12 cellular contexts compared by ENCODE assay signal in the genomic region with DNA sequence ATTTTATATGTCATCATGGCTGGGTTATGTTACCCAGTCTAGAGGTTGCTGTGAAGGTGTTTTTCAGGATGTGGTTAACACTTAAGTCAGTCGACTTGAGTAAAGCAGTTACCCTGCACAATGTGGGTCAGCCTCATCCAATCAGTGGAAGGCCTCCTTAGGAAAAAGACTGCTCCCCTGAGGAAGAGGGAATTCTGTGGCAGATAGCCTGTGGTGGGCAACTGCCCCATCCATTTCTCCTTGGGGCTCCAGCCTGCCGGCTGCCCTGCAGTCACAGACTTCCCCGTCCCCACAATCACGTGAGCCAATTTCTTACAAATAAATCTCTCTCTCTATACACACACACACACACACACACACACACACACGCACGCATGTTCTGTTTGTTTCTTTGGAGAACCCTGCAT. TPM values are rescaled to one million over a fixed set of nuclear protein-coding genes. Genes with fewer than 3 reads are reported as not detected.
DNase-seq lines count a peak whose midpoint lies in the region; ATAC-seq and TF ChIP-seq lines count a peak whose summit lies in the region.
"Had no signal": no experiment of that assay in that cellular context is flagged by ENCODE, and none has a peak within 500 bp of the region (broad histone marks: within the 10 kb centered on the region; RNA-seq: fewer than 3 reads in every experiment).

No MANE protein-coding gene starts in this region.

- H3K27me3 ChIP-seq in CD4-positive, CD25-positive, alpha-beta regulatory T cell (ENCODE audit: control insufficient read depth, insufficient read depth, low read length) = no peaks in the 10 kb centered on the region
- H3K27me3 ChIP-seq in WERI-Rb-1 (ENCODE audit: insufficient read depth, low read depth, severe bottlenecking) = no peaks in the 10 kb centered on the region
- H3K27me3 ChIP-seq: heart left ventricle, vagina had no signal

- peak overlapping the region; percentile 78 to 92 (median 84) for H3K4me3 Mint-ChIP-seq in CD4-positive, CD25-positive, alpha-beta regulatory T cell
- peak overlapping the region; percentile 67 for H3K4me3 Mint-ChIP-seq in activated naive CD8-positive, alpha-beta T cell treated with anti-CD3 and anti-CD28 coated beads, Interleukin-2, amount 10 ng/mL, durations not matched to agents 7 days and 5 days
- no peak overlapping the region for H3K4me3 Mint-ChIP-seq in stimulated activated naive B cell treated with anti-CD40 and anti-IgM and Interleukin-4, amounts not matched to agents 10 μg/mL and 1 μg/mL and 100 μg/mL, for 72 hours

- TF ChIP-seq CTCF in WERI-Rb-1 (IDR thresholded peaks at IDR 0.05; ENCODE audit: low read depth, low read length) = no peak

- H3K36me3 ChIP-seq in CD4-positive, CD25-positive, alpha-beta regulatory T cell (ENCODE audit: control insufficient read depth, insufficient read depth, low read length) = no peaks in the 10 kb centered on the region
- peaks cover 4% of the 10 kb centered on the region; the same call in 1 of the 2 replicates for H3K36me3 ChIP-seq in WERI-Rb-1

- peaks cover 4% of the 10 kb centered on the region for H3K27me3 Mint-ChIP-seq in CD4-positive, CD25-positive, alpha-beta regulatory T cell
- peaks cover 7% of the 10 kb centered on the region for H3K27me3 Mint-ChIP-seq in activated naive CD8-positive, alpha-beta T cell treated with anti-CD3 and anti-CD28 coated beads, Interleukin-2, amount 10 ng/mL, durations not matched to agents 7 days and 5 days
- H3K27me3 Mint-ChIP-seq in stimulated activated naive B cell treated with anti-CD40 and anti-IgM and Interleukin-4, amounts not matched to agents 10 μg/mL and 1 μg/mL and 100 μg/mL, for 72 hours = peaks cover 0 to 6% of the 10 kb centered on the region in 2 donors

- H3K4me1 ChIP-seq in CD4-positive, CD25-positive, alpha-beta regulatory T cell (ENCODE audit: control insufficient read depth, insufficient read depth, low read length, poor library complexity, severe bottlenecking) = peaks cover 88% of the 10 kb centered on the region
- H3K4me1 ChIP-seq: vagina had no signal

- H3K27ac Mint-ChIP-seq in CD4-positive, CD25-positive, alpha-beta regulatory T cell = peak overlapping the region; percentile 97 to 99 (median 98)
- H3K27ac Mint-ChIP-seq in activated naive CD8-positive, alpha-beta T cell treated with anti-CD3 and anti-CD28 coated beads, Interleukin-2, amount 10 ng/mL, durations not matched to agents 7 days and 5 days = peak overlapping the region; percentile 75
- H3K27ac Mint-ChIP-seq in stimulated activated naive B cell treated with anti-CD40 and anti-IgM and Interleukin-4, amounts not matched to agents 10 μg/mL and 1 μg/mL and 100 μg/mL, for 72 hours = no peak overlapping the region

- peak overlapping the region; percentile 73 for H3K27ac ChIP-seq in CD4-positive, CD25-positive, alpha-beta regulatory T cell (ENCODE audit: insufficient read depth, low read length, poor library complexity, severe bottlenecking)
- H3K27ac ChIP-seq in WERI-Rb-1 = peak overlapping the region; percentile 10; the same call in 1 of the 2 replicates
- H3K27ac ChIP-seq: vagina had no signal

- POLR2A ChIA-PET in activated naive CD8-positive, alpha-beta T cell treated with anti-CD3 and anti-CD28 coated beads, Interleukin-2, amount 10 ng/mL, durations not matched to agents 7 days and 5 days (lab: Charles Lee) = interaction anchor here (0.8 kb wide), 1 partner anchor 21 kb away, joined by 3 read pairs; no protein-coding TSS in a partner anchor

- peak overlapping the region; percentile 55 for H3K4me3 ChIP-seq in CD4-positive, CD25-positive, alpha-beta regulatory T cell (ENCODE audit: low read depth, low read length)
- no peak overlapping the region for H3K4me3 ChIP-seq in WERI-Rb-1 (ENCODE audit: low read depth, low read length)
- H3K4me3 ChIP-seq: heart left ventricle, vagina had no signal

- DNase-seq in CD4-positive, CD25-positive, alpha-beta regulatory T cell = peak; percentile 33 to 94 (median 84)
- DNase-seq in H4 (ENCODE audit: low spot score) (peak; percentile 14), WERI-Rb-1 (peak; percentile 39), mesenteric fat pad (ENCODE audit: low spot score) (no peak), midbrain (lab: John Stamatoyannopoulos, UW) (no peak), NCI-H2029 treated with DMSO at 0.1 percent for 48 hours (lab: John Stamatoyannopoulos, UW) (no peak)
- peak; percentile 63 for DNase-seq in activated naive CD8-positive, alpha-beta T cell treated with anti-CD3 and anti-CD28 coated beads, Interleukin-2, amount 10 ng/mL, durations not matched to agents 7 days and 5 days
- no peak for DNase-seq in stimulated activated naive B cell treated with anti-CD40 and anti-IgM and Interleukin-4, amounts not matched to agents 10 μg/mL and 1 μg/mL and 100 μg/mL, for 72 hours
- DNase-seq: heart left ventricle, KG1 had no signal

- peaks cover 0 to 15% (median 2%) of the 10 kb centered on the region in 7 donors for H3K9me3 Mint-ChIP-seq in CD4-positive, CD25-positive, alpha-beta regulatory T cell
- H3K9me3 Mint-ChIP-seq in activated naive CD8-positive, alpha-beta T cell treated with anti-CD3 and anti-CD28 coated beads, Interleukin-2, amount 10 ng/mL, durations not matched to agents 7 days and 5 days = peaks cover 8% of the 10 kb centered on the region
- H3K9me3 Mint-ChIP-seq in stimulated activated naive B cell treated with anti-CD40 and anti-IgM and Interleukin-4, amounts not matched to agents 10 μg/mL and 1 μg/mL and 100 μg/mL, for 72 hours = peaks cover 11 to 15% of the 10 kb centered on the region in 2 donors

- H3K4me1 Mint-ChIP-seq in CD4-positive, CD25-positive, alpha-beta regulatory T cell = peaks cover 28 to 89% (median 69%) of the 10 kb centered on the region in 4 donors
- peaks cover 63% of the 10 kb centered on the region for H3K4me1 Mint-ChIP-seq in activated naive CD8-positive, alpha-beta T cell treated with anti-CD3 and anti-CD28 coated beads, Interleukin-2, amount 10 ng/mL, durations not matched to agents 7 days and 5 days
- peaks cover 0 to 5% of the 10 kb centered on the region in 2 donors for H3K4me1 Mint-ChIP-seq in stimulated activated naive B cell treated with anti-CD40 and anti-IgM and Interleukin-4, amounts not matched to agents 10 μg/mL and 1 μg/mL and 100 μg/mL, for 72 hours

- peak; percentile 83 to 84 for ATAC-seq in CD4-positive, CD25-positive, alpha-beta regulatory T cell (ENCODE audit: low read depth in 2 of 2)
- ATAC-seq in activated naive CD8-positive, alpha-beta T cell treated with anti-CD3 and anti-CD28 coated beads, Interleukin-2, amount 10 ng/mL, durations not matched to agents 7 days and 5 days (ENCODE audit: low read depth) = peak; percentile 72
- ATAC-seq in stimulated activated naive B cell treated with anti-CD40 and anti-IgM and Interleukin-4, amounts not matched to agents 10 μg/mL and 1 μg/mL and 100 μg/mL, for 72 hours (replicated peaks) = no peak
- ATAC-seq: HCT116, heart left ventricle had no signal

- H3K9me3 ChIP-seq in CD4-positive, CD25-positive, alpha-beta regulatory T cell (ENCODE audit: control insufficient read depth in 2 of 2, low read length in 2 of 2) = no peaks in the 10 kb centered on the region
- no peaks in the 10 kb centered on the region for H3K9me3 ChIP-seq in WERI-Rb-1 (ENCODE audit: severe bottlenecking)
- H3K9me3 ChIP-seq: heart left ventricle, vagina had no signal

- peaks cover 14% of the 10 kb centered on the region for H3K36me3 Mint-ChIP-seq in CD4-positive, CD25-positive, alpha-beta regulatory T cell
- peaks cover 15% of the 10 kb centered on the region for H3K36me3 Mint-ChIP-seq in activated naive CD8-positive, alpha-beta T cell treated with anti-CD3 and anti-CD28 coated beads, Interleukin-2, amount 10 ng/mL, durations not matched to agents 7 days and 5 days
- H3K36me3 Mint-ChIP-seq in stimulated activated naive B cell treated with anti-CD40 and anti-IgM and Interleukin-4, amounts not matched to agents 10 μg/mL and 1 μg/mL and 100 μg/mL, for 72 hours = peaks cover 40 to 49% of the 10 kb centered on the region in 2 donors

RNA-seq across cellular contexts. Expression of a gene that starts 34.5 kb away (rescaled TPM):
- total RNA-seq in CD4-positive, CD25-positive, alpha-beta regulatory T cell = 25.7 TPM
- polyA plus RNA-seq in CD4-positive, CD25-positive, alpha-beta regulatory T cell = 10 to 100 TPM; 70.2 to 92.1 (median 79.2) TPM
- total RNA-seq in H4 (2014; rRNA removed; shearing (Covaris generic)) = 46.1 and 64.0 TPM in 2 replicates
- total RNA-seq in activated naive CD8-positive, alpha-beta T cell treated with anti-CD3 and anti-CD28 coated beads, Interleukin-2, amount 10 ng/mL, durations not matched to agents 7 days and 5 days = 10 to 100 TPM; 28.7 to 29.6 TPM
- total RNA-seq in mesenteric fat pad = 49.1 TPM

Comparison
In these comparisons a context has a peak if more than half of its experiments do, and no peak if none do; other contexts are left out.
1. ATAC-seq: peak in CD4-positive, CD25-positive, alpha-beta regulatory T cell (2 of 2) and activated naive CD8-positive, alpha-beta T cell treated with anti-CD3 and anti-CD28 coated beads, Interleukin-2, amount 10 ng/mL, durations not matched to agents 7 days and 5 days (single experiment); none in stimulated activated naive B cell treated with anti-CD40 and anti-IgM and Interleukin-4, amounts not matched to agents 10 μg/mL and 1 μg/mL and 100 μg/mL, for 72 hours (0 of 2).
2. DNase-seq: peak in CD4-positive, CD25-positive, alpha-beta regulatory T cell (3 of 3), H4 (single experiment), WERI-Rb-1 (single experiment) and activated naive CD8-positive, alpha-beta T cell treated with anti-CD3 and anti-CD28 coated beads, Interleukin-2, amount 10 ng/mL, durations not matched to agents 7 days and 5 days (single experiment); none in mesenteric fat pad (single experiment), midbrain (single experiment), stimulated activated naive B cell treated with anti-CD40 and anti-IgM and Interleukin-4, amounts not matched to agents 10 μg/mL and 1 μg/mL and 100 μg/mL, for 72 hours (single experiment) and NCI-H2029 treated with DMSO at 0.1 percent for 48 hours (single experiment).
3. H3K4me3 Mint-ChIP-seq: peak in CD4-positive, CD25-positive, alpha-beta regulatory T cell (4 of 4) and activated naive CD8-positive, alpha-beta T cell treated with anti-CD3 and anti-CD28 coated beads, Interleukin-2, amount 10 ng/mL, durations not matched to agents 7 days and 5 days (single experiment); none in stimulated activated naive B cell treated with anti-CD40 and anti-IgM and Interleukin-4, amounts not matched to agents 10 μg/mL and 1 μg/mL and 100 μg/mL, for 72 hours (0 of 2).